17 cellular contexts compared by ENCODE assay signal in the genomic region with DNA sequence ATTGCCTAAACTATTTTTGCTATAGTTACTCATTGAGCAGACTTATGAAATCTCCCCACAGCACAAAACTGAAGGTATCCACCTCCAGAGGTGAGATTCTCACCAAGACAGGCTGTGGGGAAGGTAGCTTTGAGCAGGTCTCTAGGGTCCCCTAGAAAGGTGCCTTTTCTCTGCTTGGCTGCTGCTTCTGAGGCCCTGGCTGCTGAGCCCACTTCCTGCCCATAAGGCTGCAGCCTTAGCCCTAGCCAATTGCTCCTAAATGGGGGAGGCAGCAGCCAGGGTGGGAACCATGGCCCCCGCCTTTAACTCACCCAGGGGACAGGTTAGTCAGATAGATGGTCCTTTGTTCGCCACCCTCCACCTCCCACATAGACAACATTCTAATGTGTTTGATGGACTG. TPM values are rescaled to one million over a fixed set of nuclear protein-coding genes. Genes with fewer than 3 reads are reported as not detected.
DNase-seq lines count a peak whose midpoint lies in the region; ATAC-seq, FAIRE-seq and TF ChIP-seq lines count a peak whose summit lies in the region.
"Had no signal": no experiment of that assay in that cellular context is flagged by ENCODE, and none has a peak within 500 bp of the region (broad histone marks: within the 10 kb centered on the region; RNA-seq: fewer than 3 reads in every experiment).

No MANE protein-coding gene starts in this region.

- in situ Hi-C loops in HepG2 (cut with HindIII; ENCODE audit: extremely low pct_ligation_motif_present, low pct_unique_long_range_greater_than_20kb): no loop called here

- no peaks in the 10 kb centered on the region for H3K27me3 Mint-ChIP-seq in chondrocyte (ENCODE audit: low read depth)

- TF ChIP-seq POLR2A in HepG2 (IDR thresholded peaks at IDR 0.05; ENCODE audit: insufficient read depth in 1 of 2, low read depth in 2 of 2, low read length in 2 of 2) (no peak), right lobe of liver (IDR thresholded peaks at IDR 0.05) (no peak)

- H3K9me2 ChIP-seq in OCI-LY7 (ENCODE audit: insufficient read depth, low read length): no peaks in the 10 kb centered on the region

- H3K4me3 ChIP-seq in HepG2 (replicated peaks in 1 of 3; ENCODE audit: insufficient read depth in 1 of 3, low read depth in 2 of 3, low read length in 3 of 3): no peak overlapping the region
- H3K4me3 ChIP-seq in right lobe of liver: no peak overlapping the region
- no peak overlapping the region for H3K4me3 ChIP-seq in OCI-LY7 (ENCODE audit: low read depth, low read length, poor library complexity, severe bottlenecking)
- H3K4me3 ChIP-seq: gastrocnemius medialis had no signal

- BruUV-seq in HepG2 (replicated peaks; lab: Mats Ljungman, UMichigan) (no TSS peak), OCI-LY7 (replicated peaks; lab: Mats Ljungman, UMichigan) (no TSS peak)

- POLR2A ChIA-PET in HepG2 (lab: Yijun Ruan, JAX): interaction anchor here (4.6 kb wide), 1 partner anchor 49 kb away, joined by 99 read pairs; no protein-coding TSS in a partner anchor
- POLR2A ChIA-PET in OCI-LY7 (lab: Charles Lee): interaction anchor here (1.1 kb wide), 2 partner anchors 23 to 81 kb away, joined by 3 to 4 read pairs; no protein-coding TSS in a partner anchor
- POLR2A ChIA-PET in GM10248 (lab: Yijun Ruan, JAX): no interaction called here

- 100% methylated on average over 1 of the region's 2 CpGs for WGBS in HepG2 (ENCODE audit: low lambda C conversion rate)
- WGBS in right lobe of liver (ENCODE audit: insufficient coverage, low coverage, low lambda C conversion rate, missing lambda C conversion rate): 83% methylated on average over 2 of the region's 2 CpGs

- H3K4me1 ChIP-seq in HepG2 (ENCODE audit: insufficient read depth, low read length) (peaks cover 66% of the 10 kb centered on the region), right lobe of liver (peaks cover 0 to 18% (median 11%) of the 10 kb centered on the region in 4 donors), OCI-LY7 (ENCODE audit: insufficient read depth, low read length, poor library complexity, severe bottlenecking) (peaks cover 4% of the 10 kb centered on the region)

- no peak for TF ChIP-seq CTCF in HepG2 (CRISPR knock-in tag; IDR thresholded peaks at IDR 0.05)
- no peak for TF ChIP-seq CTCF in right lobe of liver (IDR thresholded peaks at IDR 0.05)
- no peak for TF ChIP-seq CTCF in OCI-LY7 (conservative IDR thresholded peaks at IDR 0.05; ENCODE audit: low read length)
- no peak for TF ChIP-seq CTCF in chondrocyte (IDR thresholded peaks at IDR 0.05)
- no peak for TF ChIP-seq CTCF in GM10248 (IDR thresholded peaks at IDR 0.05; ENCODE audit: control extremely low read depth, extremely low read depth, low read depth, missing control alignments)

- H3K4me1 Mint-ChIP-seq in chondrocyte (ENCODE audit: low read depth): peaks cover 67% of the 10 kb centered on the region

- H4K20me1 ChIP-seq in HepG2 (ENCODE audit: insufficient read depth, low read length): no peaks in the 10 kb centered on the region
- no peaks in the 10 kb centered on the region for H4K20me1 ChIP-seq in OCI-LY7 (ENCODE audit: insufficient read depth, low read length)

- H3K4me3 Mint-ChIP-seq in chondrocyte (ENCODE audit: unreplicated experiment): no peak overlapping the region

- ATAC-seq in HepG2: no peak
- no peak for ATAC-seq in right lobe of liver
- no peak for ATAC-seq in HG02798 (IDR thresholded peaks at IDR 0.05; ENCODE audit: poor library complexity, unreplicated experiment)
- ATAC-seq in HG03439 (IDR thresholded peaks at IDR 0.05; ENCODE audit: unreplicated experiment): no peak
- ATAC-seq: gastrocnemius medialis had no signal

- H3K4me2 ChIP-seq in HepG2 (ENCODE audit: low read depth, low read length) (peak overlapping the region; percentile 75), OCI-LY7 (ENCODE audit: low read length) (no peak overlapping the region)

- no peaks in the 10 kb centered on the region; a peak in 1 of 5 replicates for H3K27me3 ChIP-seq in HepG2 (ENCODE audit: control insufficient read depth in 1 of 2, insufficient read depth in 2 of 2, low read length in 2 of 2)
- H3K27me3 ChIP-seq in right lobe of liver: no peaks in the 10 kb centered on the region
- H3K27me3 ChIP-seq: ascending aorta, gastrocnemius medialis had no signal

- no peak for FAIRE-seq in HepG2 (lab: Jason Lieb, UNC)
- FAIRE-seq: islet of Langerhans had no signal

- H3K79me2 ChIP-seq in HepG2 (ENCODE audit: insufficient read depth, low read length) (peaks cover 39% of the 10 kb centered on the region), OCI-LY7 (ENCODE audit: insufficient read depth, low read depth, low read length) (no peaks in the 10 kb centered on the region)

- H2AFZ ChIP-seq in HepG2 (ENCODE audit: low read length): no peak overlapping the region
- H2AFZ ChIP-seq in OCI-LY7 (ENCODE audit: low read length): no peak overlapping the region

- H3K27ac ChIP-seq in HepG2 (ENCODE audit: extremely low read length, insufficient read depth, low read length) (no peak overlapping the region), right lobe of liver (no peak overlapping the region), OCI-LY7 (ENCODE audit: low read depth, low read length, poor library complexity, severe bottlenecking) (no peak overlapping the region)
- H3K27ac ChIP-seq: gastrocnemius medialis had no signal

- H3K9me3 ChIP-seq in HepG2 (ENCODE audit: low read length): no peaks in the 10 kb centered on the region
- H3K9me3 ChIP-seq in right lobe of liver: no peaks in the 10 kb centered on the region
- no peaks in the 10 kb centered on the region for H3K9me3 ChIP-seq in OCI-LY7 (ENCODE audit: low read length)
- H3K9me3 ChIP-seq: ascending aorta, gastrocnemius medialis had no signal

- CTCF ChIA-PET in HepG2 (lab: Yijun Ruan, JAX; ENCODE audit: low intra/inter-chr PET ratio, low total read pairs) (no interaction called here), OCI-LY7 (lab: Charles Lee; ENCODE audit: unreplicated experiment) (no interaction called here), GM10248 (lab: Yijun Ruan, JAX) (interaction anchor here (8.9 kb wide), 1 partner anchor 30 kb away, joined by 70 read pairs; no protein-coding TSS in a partner anchor)

- H3K27ac Mint-ChIP-seq in chondrocyte (ENCODE audit: unreplicated experiment): peak overlapping the region; percentile 39
- H3K27ac Mint-ChIP-seq: progenitor cell of endocrine pancreas had no signal

- H3K36me3 ChIP-seq in HepG2 (replicated peaks in 1 of 2; ENCODE audit: control insufficient read depth in 1 of 2, insufficient read depth in 2 of 2, low read length in 2 of 2): no peaks in the 10 kb centered on the region; a peak in 2 of 5 replicates
- no peaks in the 10 kb centered on the region for H3K36me3 ChIP-seq in right lobe of liver
- H3K36me3 ChIP-seq in OCI-LY7 (ENCODE audit: insufficient read depth, low read length): no peaks in the 10 kb centered on the region
- H3K36me3 ChIP-seq: ascending aorta, gastrocnemius medialis had no signal

- no peaks in the 10 kb centered on the region for H3K9me3 Mint-ChIP-seq in chondrocyte (ENCODE audit: low read depth)

- H3K9ac ChIP-seq in HepG2 (ENCODE audit: insufficient read depth, low read depth, low read length): no peak overlapping the region

- intact Hi-C loops in HepG2 (cut with micrococcal nuclease; ENCODE audit: unreplicated experiment): no loop called here
- intact Hi-C loops in right lobe of liver (cut with DNase I): no loop called here
- intact Hi-C loops in OCI-LY7 (cut with micrococcal nuclease; ENCODE audit: unreplicated experiment): no loop called here
- intact Hi-C loops in head of caudate nucleus (cut with DNase I): no loop called here

- TF ChIP-seq EP300 in HepG2 (IDR thresholded peaks at IDR 0.05; ENCODE audit: low read depth in 2 of 2, low read length in 2 of 2) (no peak), HepG2 (CRISPR knock-in tag; IDR thresholded peaks at IDR 0.05; ENCODE audit: borderline replicate concordance) (no peak)

- H3K36me3 Mint-ChIP-seq in chondrocyte (ENCODE audit: low read depth): no peaks in the 10 kb centered on the region
- H3K36me3 Mint-ChIP-seq: CD4-positive, alpha-beta memory T cell had no signal

- TF ChIP-seq RAD21 in HepG2 (CRISPR knock-in tag; IDR thresholded peaks at IDR 0.05): no peak

- no peak for DNase-seq in HepG2 (ENCODE audit: low spot score)
- DNase-seq in right lobe of liver: no peak
- DNase-seq in OCI-LY7 (ENCODE audit: low spot score): peak; percentile 14
- DNase-seq in chondrocyte (ENCODE audit: low spot score): no peak
- no peak for DNase-seq in head of caudate nucleus
- no peak for DNase-seq in GM10248 (ENCODE audit: extremely low spot score)
- DNase-seq: CD4-positive, alpha-beta memory T cell; gastrocnemius medialis; KG1; NCI-H146; NCI-H524 treated with DMSO at 0.1 percent for 48 hours; stimulated activated CD4-positive, alpha-beta T cell treated with anti-CD3 and anti-CD28 coated beads, Interleukin-2, amount 100 ng/mL, for 24 hours had no signal

RNA-seq across cellular contexts. Expression of a gene that starts 3.6 kb away (rescaled TPM):
- 6.4 and 9.5 TPM in 2 replicates for total RNA-seq in HepG2 (2016; rRNA removed; fragmentation: Illumina TruSeq; extraction: Trizol)
- total RNA-seq in HepG2 (2016; cell fraction: cytosol; rRNA removed; fragmentation: Illumina TruSeq; extraction: Trizol; ENCODE audit: low read depth): 2.7 and 3.2 TPM in 2 replicates
- 6.5 and 9.4 TPM in 2 replicates for total RNA-seq in HepG2 (2016; cell fraction: insoluble cytoplasmic fraction; rRNA removed; fragmentation: Illumina TruSeq; extraction: Trizol)
- 4.5 and 4.6 TPM in 2 replicates for total RNA-seq in HepG2 (2016; cell fraction: membrane; rRNA removed; fragmentation: Illumina TruSeq; extraction: Trizol)
- total RNA-seq in HepG2 (2016; cell fraction: nucleus; rRNA removed; fragmentation: Illumina TruSeq; extraction: Trizol): 11.7 and 12.4 TPM in 2 replicates
- polyA plus RNA-seq in HepG2 (2011; rRNA removed): 33.0 and 40.6 TPM in 2 replicates
- polyA plus RNA-seq in HepG2 (2011; cell fraction: cytosol; rRNA removed): 28.1 and 33.2 TPM in 2 replicates
- polyA plus RNA-seq in HepG2 (2011; cell fraction: nucleus; rRNA removed): 38.4 and 39.5 TPM in 2 replicates
- polyA plus RNA-seq in HepG2 (2012): 41.1 and 41.9 TPM in 2 replicates
- polyA plus RNA-seq in HepG2 (2016; cell fraction: cytosol; fragmentation: Illumina TruSeq; extraction: Trizol; ENCODE audit: low read depth): 1.8 and 3.1 TPM in 2 replicates
- polyA plus RNA-seq in HepG2 (2016; cell fraction: insoluble cytoplasmic fraction; fragmentation: Illumina TruSeq; extraction: Trizol; ENCODE audit: low read depth): 5.9 and 6.0 TPM in 2 replicates
- 3.5 and 3.7 TPM in 2 replicates for polyA plus RNA-seq in HepG2 (2016; cell fraction: membrane; fragmentation: Illumina TruSeq; extraction: Trizol; ENCODE audit: low read depth)
- 12.7 and 12.8 TPM in 2 replicates for polyA plus RNA-seq in HepG2 (2016; cell fraction: nucleus; fragmentation: Illumina TruSeq; extraction: Trizol; ENCODE audit: insufficient read depth, low read depth)
- polyA minus RNA-seq in HepG2 (2011; rRNA and poly(A)+ RNA removed; ENCODE audit: low replicate concordance): 4.8 and 51.2 TPM in 2 replicates
- polyA minus RNA-seq in HepG2 (2011; cell fraction: cytosol; rRNA and poly(A)+ RNA removed): 40.8 and 61.8 TPM in 2 replicates
- 27.0 and 35.1 TPM in 2 replicates for polyA minus RNA-seq in HepG2 (2011; cell fraction: nucleus; rRNA and poly(A)+ RNA removed)
- total RNA-seq in right lobe of liver: 10 to 100 TPM; 19.3 to 31.8 (median 25.8) TPM
- not detected in 2 replicates for total RNA-seq in OCI-LY7 (2014; rRNA removed; shearing (Covaris generic))
- not detected in 2 replicates for total RNA-seq in OCI-LY7 (2022)
- total RNA-seq in chondrocyte: 43.1 to 49.0 TPM (median 48.7 TPM) in 3 replicates
